Comparison of ENCODE assay signal across 11 cellular contexts in the genomic region with DNA sequence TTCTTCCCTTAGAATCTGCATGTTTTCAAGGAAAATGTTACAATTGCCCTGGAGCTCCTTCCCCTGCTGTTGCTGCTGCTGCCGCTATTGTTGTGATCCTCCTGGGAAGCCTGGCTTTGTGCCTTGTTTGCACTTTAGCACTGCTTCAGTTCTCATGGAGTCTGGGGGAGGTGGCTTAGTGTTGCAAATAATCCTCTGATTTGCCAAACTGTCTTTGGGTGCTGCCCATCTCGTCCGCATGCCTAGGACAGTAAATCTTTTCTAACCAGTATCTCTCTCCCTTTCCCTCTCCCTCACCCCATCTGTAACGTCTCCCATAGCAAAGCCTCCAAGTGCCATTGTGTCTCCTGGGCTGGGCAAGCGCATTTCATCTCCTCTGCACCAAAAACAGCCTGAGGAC. TPM values are rescaled to one million over a fixed set of nuclear protein-coding genes. Genes with fewer than 3 reads are reported as not detected.
DNase-seq lines count a peak whose midpoint lies in the region; ATAC-seq and TF ChIP-seq lines count a peak whose summit lies in the region.
"Had no signal": no experiment of that assay in that cellular context is flagged by ENCODE, and none has a peak within 500 bp of the region (broad histone marks: within the 10 kb centered on the region; RNA-seq: fewer than 3 reads in every experiment).

No MANE protein-coding gene starts in this region.

- no peak for TF ChIP-seq CTCF in type B pancreatic cell (conservative IDR thresholded peaks at IDR 0.05)

- in situ Hi-C loops in SK-MEL-5 (cut with HindIII; ENCODE audit: low pct_unique_long_range_greater_than_20kb, low sequenced_read_pairs), result no loop called here

- peaks cover 10% of the 10 kb centered on the region for H3K27me3 Mint-ChIP-seq in type B pancreatic cell

- H3K4me1 Mint-ChIP-seq in type B pancreatic cell (ENCODE audit: unreplicated experiment), result peaks cover 18% of the 10 kb centered on the region

- no peaks in the 10 kb centered on the region for H3K36me3 Mint-ChIP-seq in type B pancreatic cell

- H3K27ac Mint-ChIP-seq in type B pancreatic cell, result peak overlapping the region; percentile 31

- peak overlapping the region; percentile 6 for H3K4me3 Mint-ChIP-seq in type B pancreatic cell

- no peak for ATAC-seq in HG03439 (IDR thresholded peaks at IDR 0.05; ENCODE audit: unreplicated experiment)
- no peak for ATAC-seq in GM21447 (IDR thresholded peaks at IDR 0.05; ENCODE audit: unreplicated experiment)
- ATAC-seq: upper lobe of right lung had no signal

- DNase-seq in NCI-H82 (lab: John Stamatoyannopoulos, UW), result peak; percentile 9
- no peak for DNase-seq in NCI-H82 treated with DMSO at 0.1 percent for 48 hours (lab: John Stamatoyannopoulos, UW; ENCODE audit: unreplicated experiment)
- DNase-seq in SK-MEL-5 (ENCODE audit: low read depth, low spot score), result peak; percentile 70
- peak; percentile 90 for DNase-seq in iPS DF 19.7 (ENCODE audit: low read depth, low spot score)
- no peak for DNase-seq in type B pancreatic cell (ENCODE audit: extremely low spot score, unreplicated experiment)
- no peak for DNase-seq in HCEC 1CT
- DNase-seq: upper lobe of right lung had no signal

- no peaks in the 10 kb centered on the region for H3K9me3 Mint-ChIP-seq in type B pancreatic cell

RNA-seq across cellular contexts. Expression of gene FAM240B, which starts 30.3 kb away (rescaled TPM):
- not detected in 2 replicates for total RNA-seq in SK-MEL-5 (2014; rRNA removed; shearing (Covaris generic))
- not detected in 2 replicates for polyA plus RNA-seq in SK-MEL-5 (2015; cell fraction: cytosol; rRNA removed)
- not detected in 2 replicates for polyA plus RNA-seq in SK-MEL-5 (2015; cell fraction: nucleus; rRNA removed)
- total RNA-seq in type B pancreatic cell (ENCODE audit: low replicate concordance), result not detected in 2 replicates
- total RNA-seq: breast epithelium, upper lobe of right lung had no signal
- polyA plus RNA-seq: keratinocyte had no signal

Comparison
In these comparisons a context has a peak if more than half of its experiments do, and no peak if none do; other contexts are left out.
1. DNase-seq: peak in NCI-H82 (single experiment), SK-MEL-5 (single experiment) and iPS DF 19.7 (single experiment); none in NCI-H82 treated with DMSO at 0.1 percent for 48 hours (single experiment), type B pancreatic cell (single experiment) and HCEC 1CT (single experiment).